26 cellular contexts compared by ENCODE assay signal in genomic region chr10:30403494-30403893, GRCh38.
"Had no signal": no experiment of that assay in that cellular context is flagged by ENCODE, and none has a peak within 500 bp of the region (broad histone marks: within the 10 kb centered on the region; RNA-seq: fewer than 3 reads in every experiment).

No MANE protein-coding gene starts in this region.

- H2AFZ ChIP-seq: parathyroid adenoma had no signal

- H3K36me3 ChIP-seq: ovary, spleen, stomach, thoracic aorta, thyroid gland, tibial nerve, upper lobe of right lung, vagina had no signal

- H3K9ac ChIP-seq: parathyroid adenoma had no signal

- H3K4me2 ChIP-seq: smooth muscle cell had no signal

- H3K27ac ChIP-seq: ovary, parathyroid adenoma, psoas muscle, skin epidermis, spleen, stomach, thoracic aorta, thyroid gland, tibial nerve, upper lobe of right lung, vagina had no signal

- H3K79me2 ChIP-seq: parathyroid adenoma had no signal

- H3K4me3 ChIP-seq: ovary, psoas muscle, skin epidermis, smooth muscle cell, spleen, stomach, thoracic aorta, thyroid gland, tibial nerve, upper lobe of right lung, vagina had no signal

- H3K4me1 ChIP-seq: parathyroid adenoma, psoas muscle, stomach, thyroid gland, tibial nerve, upper lobe of right lung, vagina had no signal

- H3K9me3 ChIP-seq: ovary, thyroid gland, vagina had no signal

- H3K27me3 ChIP-seq: ovary, spleen, stomach, thyroid gland, tibial nerve, upper lobe of right lung, vagina had no signal

- ATAC-seq: naive thymus-derived CD8-positive, alpha-beta T cell; natural killer cell treated with Interleukin-12 subunit alpha and Interleukin-12 subunit beta and Interleukin-15 and Interleukin-18, amount 100 ng/mL, for 72 hours; psoas muscle; right cardiac atrium; sciatic nerve; stimulated activated memory B cell treated with anti-CD40 and anti-IgM and Interleukin-4, amounts not matched to agents 10 μg/mL and 1 μg/mL and 100 μg/mL, for 72 hours; upper lobe of right lung had no signal

- DNase-seq: naive B cell; naive thymus-derived CD8-positive, alpha-beta T cell; nephron progenitor cell; occipital lobe; ovary; psoas muscle; right cardiac atrium; spleen; stimulated activated CD4-positive, alpha-beta T cell treated with anti-CD3 and anti-CD28 coated beads, Interleukin-12 subunit alpha, Interleukin-12 subunit beta, amount 100 ng/mL, for 4 hours; stimulated activated CD4-positive, alpha-beta T cell treated with anti-CD3 and anti-CD28 coated beads, Interleukin-1b, Interleukin-23, amount 100 ng/mL, for 48 hours; stimulated activated CD4-positive, alpha-beta T cell treated with anti-CD3 and anti-CD28 coated beads, Interleukin-4, amount 100 ng/mL, for 1 hour; stimulated activated CD4-positive, alpha-beta T cell treated with anti-CD3 and anti-CD28 coated beads, Interleukin-4, amount 100 ng/mL, for 4 hours; stimulated activated CD8-positive, alpha-beta memory T cell treated with anti-CD3 and anti-CD28 coated beads, Interleukin-4, amount 100 ng/mL, for 48 hours; stimulated activated naive CD4-positive, alpha-beta T cell treated with Interleukin-2 at 50 U/mL for 16 hours; stomach; thyroid gland; upper lobe of right lung had no signal
